In genomic region chr1:248905662-248905948, GRCh38 we compare ENCODE assay signal across 1 cellular context.
A peak's percentile ranks its signal among the peaks of the same experiment; 100 is the strongest.
TF ChIP-seq lines count a peak whose summit lies in the region.

No MANE protein-coding gene starts in this region.

TF ChIP-seq in K562, 482 proteins besides CTCF, POLR2A, EP300 and RAD21 (continued from another document):
- TF ChIP-seq KAT2B (IDR thresholded peaks at IDR 0.05; ENCODE audit: low read depth, low read length) (no peak), TEAD1 (CRISPR knock-in tag; IDR thresholded peaks at IDR 0.05) (0 out of 4 replicates have a peak, but pooled peaks of 1 of the 2 experiments have one; percentile 20), ZBTB11 (CRISPR knock-in tag; IDR thresholded peaks at IDR 0.05) (peak in 1 of 3 experiments; percentile 69; a peak in 1 of 6 replicates), ZNF280A (IDR thresholded peaks at IDR 0.05; ENCODE audit: low read depth, partially characterized antibody) (no peak), BDP1 (IDR thresholded peaks at IDR 0.05; ENCODE audit: insufficient read depth, insufficient read length) (no peak), NR2C2 (CRISPR knock-in tag; IDR thresholded peaks at IDR 0.05) (no peak), NR2C2 (tag; IDR thresholded peaks at IDR 0.05) (no peak; the same call in 1 of the 2 replicates)
- TF ChIP-seq, protein P1, sequence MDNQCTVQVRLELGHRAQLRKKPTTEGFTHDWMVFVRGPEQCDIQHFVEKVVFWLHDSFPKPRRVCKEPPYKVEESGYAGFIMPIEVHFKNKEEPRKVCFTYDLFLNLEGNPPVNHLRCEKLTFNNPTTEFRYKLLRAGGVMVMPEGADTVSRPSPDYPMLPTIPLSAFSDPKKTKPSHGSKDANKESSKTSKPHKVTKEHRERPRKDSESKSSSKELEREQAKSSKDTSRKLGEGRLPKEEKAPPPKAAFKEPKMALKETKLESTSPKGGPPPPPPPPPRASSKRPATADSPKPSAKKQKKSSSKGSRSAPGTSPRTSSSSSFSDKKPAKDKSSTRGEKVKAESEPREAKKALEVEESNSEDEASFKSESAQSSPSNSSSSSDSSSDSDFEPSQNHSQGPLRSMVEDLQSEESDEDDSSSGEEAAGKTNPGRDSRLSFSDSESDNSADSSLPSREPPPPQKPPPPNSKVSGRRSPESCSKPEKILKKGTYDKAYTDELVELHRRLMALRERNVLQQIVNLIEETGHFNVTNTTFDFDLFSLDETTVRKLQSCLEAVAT (IDR thresholded peaks at IDR 0.05): peak in 1 of 2 experiments; percentile 10; a peak in 1 of 4 replicates
TF ChIP-seq in K562: peak in this region for 23.
